Comparison of ENCODE assay signal across 1 cellular context in genomic region chr10:119817991-119818888, GRCh38.
TF ChIP-seq lines count a peak whose summit lies in the region.

No MANE protein-coding gene starts in this region.

TF ChIP-seq in GM23338, 12 proteins besides CTCF, POLR2A, EP300 and RAD21 (continued from another document):
- TF ChIP-seq, protein P1, sequence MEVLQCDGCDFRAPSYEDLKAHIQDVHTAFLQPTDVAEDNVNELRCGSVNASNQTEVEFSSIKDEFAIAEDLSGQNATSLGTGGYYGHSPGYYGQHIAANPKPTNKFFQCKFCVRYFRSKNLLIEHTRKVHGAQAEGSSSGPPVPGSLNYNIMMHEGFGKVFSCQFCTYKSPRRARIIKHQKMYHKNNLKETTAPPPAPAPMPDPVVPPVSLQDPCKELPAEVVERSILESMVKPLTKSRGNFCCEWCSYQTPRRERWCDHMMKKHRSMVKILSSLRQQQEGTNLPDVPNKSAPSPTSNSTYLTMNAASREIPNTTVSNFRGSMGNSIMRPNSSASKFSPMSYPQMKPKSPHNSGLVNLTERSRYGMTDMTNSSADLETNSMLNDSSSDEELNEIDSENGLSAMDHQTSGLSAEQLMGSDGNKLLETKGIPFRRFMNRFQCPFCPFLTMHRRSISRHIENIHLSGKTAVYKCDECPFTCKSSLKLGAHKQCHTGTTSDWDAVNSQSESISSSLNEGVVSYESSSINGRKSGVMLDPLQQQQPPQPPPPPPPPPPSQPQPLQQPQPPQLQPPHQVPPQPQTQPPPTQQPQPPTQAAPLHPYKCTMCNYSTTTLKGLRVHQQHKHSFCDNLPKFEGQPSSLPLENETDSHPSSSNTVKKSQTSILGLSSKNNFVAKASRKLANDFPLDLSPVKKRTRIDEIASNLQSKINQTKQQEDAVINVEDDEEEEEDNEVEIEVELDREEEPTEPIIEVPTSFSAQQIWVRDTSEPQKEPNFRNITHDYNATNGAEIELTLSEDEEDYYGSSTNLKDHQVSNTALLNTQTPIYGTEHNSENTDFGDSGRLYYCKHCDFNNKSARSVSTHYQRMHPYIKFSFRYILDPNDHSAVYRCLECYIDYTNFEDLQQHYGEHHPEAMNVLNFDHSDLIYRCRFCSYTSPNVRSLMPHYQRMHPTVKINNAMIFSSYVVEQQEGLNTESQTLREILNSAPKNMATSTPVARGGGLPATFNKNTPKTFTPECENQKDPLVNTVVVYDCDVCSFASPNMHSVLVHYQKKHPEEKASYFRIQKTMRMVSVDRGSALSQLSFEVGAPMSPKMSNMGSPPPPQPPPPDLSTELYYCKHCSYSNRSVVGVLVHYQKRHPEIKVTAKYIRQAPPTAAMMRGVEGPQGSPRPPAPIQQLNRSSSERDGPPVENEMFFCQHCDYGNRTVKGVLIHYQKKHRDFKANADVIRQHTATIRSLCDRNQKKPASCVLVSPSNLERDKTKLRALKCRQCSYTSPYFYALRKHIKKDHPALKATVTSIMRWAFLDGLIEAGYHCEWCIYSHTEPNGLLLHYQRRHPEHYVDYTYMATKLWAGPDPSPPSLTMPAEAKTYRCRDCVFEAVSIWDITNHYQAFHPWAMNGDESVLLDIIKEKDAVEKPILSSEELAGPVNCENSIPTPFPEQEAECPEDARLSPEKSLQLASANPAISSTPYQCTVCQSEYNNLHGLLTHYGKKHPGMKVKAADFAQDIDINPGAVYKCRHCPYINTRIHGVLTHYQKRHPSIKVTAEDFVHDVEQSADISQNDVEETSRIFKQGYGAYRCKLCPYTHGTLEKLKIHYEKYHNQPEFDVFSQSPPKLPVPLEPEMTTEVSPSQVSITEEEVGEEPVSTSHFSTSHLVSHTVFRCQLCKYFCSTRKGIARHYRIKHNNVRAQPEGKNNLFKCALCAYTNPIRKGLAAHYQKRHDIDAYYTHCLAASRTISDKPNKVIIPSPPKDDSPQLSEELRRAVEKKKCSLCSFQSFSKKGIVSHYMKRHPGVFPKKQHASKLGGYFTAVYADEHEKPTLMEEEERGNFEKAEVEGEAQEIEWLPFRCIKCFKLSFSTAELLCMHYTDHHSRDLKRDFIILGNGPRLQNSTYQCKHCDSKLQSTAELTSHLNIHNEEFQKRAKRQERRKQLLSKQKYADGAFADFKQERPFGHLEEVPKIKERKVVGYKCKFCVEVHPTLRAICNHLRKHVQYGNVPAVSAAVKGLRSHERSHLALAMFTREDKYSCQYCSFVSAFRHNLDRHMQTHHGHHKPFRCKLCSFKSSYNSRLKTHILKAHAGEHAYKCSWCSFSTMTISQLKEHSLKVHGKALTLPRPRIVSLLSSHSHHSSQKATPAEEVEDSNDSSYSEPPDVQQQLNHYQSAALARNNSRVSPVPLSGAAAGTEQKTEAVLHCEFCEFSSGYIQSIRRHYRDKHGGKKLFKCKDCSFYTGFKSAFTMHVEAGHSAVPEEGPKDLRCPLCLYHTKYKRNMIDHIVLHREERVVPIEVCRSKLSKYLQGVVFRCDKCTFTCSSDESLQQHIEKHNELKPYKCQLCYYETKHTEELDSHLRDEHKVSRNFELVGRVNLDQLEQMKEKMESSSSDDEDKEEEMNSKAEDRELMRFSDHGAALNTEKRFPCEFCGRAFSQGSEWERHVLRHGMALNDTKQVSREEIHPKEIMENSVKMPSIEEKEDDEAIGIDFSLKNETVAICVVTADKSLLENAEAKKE (CRISPR knock-in tag; IDR thresholded peaks at IDR 0.05), result no peak
